Comparison of ENCODE assay signal across 10 cellular contexts in the genomic region with DNA sequence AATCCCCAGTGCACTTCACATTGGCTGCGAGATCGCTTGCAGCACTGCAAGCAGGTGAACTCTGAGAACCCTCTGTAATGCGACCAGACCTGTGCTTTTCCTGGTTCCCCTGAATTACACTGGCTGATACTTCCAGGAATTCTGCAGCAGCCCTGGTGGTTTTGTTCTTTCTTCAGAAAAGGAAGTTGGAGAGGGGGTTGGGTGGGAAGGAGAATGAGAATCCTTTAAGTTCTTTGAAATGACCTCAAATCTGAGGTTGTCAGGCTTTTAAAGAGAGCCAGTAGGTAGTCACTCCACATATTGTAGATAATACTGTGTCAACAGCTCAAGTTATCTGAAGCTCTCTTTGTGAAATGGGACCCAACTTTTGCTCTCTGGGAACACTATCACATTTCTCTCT.
DNase-seq lines count a peak whose midpoint lies in the region; ATAC-seq and TF ChIP-seq lines count a peak whose summit lies in the region.
"Had no signal": no experiment of that assay in that cellular context is flagged by ENCODE, and none has a peak within 500 bp of the region (broad histone marks: within the 10 kb centered on the region; RNA-seq: fewer than 3 reads in every experiment).

No MANE protein-coding gene starts in this region.

- no peak for ATAC-seq in natural killer cell treated with Interleukin-12 subunit alpha and Interleukin-12 subunit beta and Interleukin-15 and Interleukin-18, amount 100 ng/mL, for 72 hours
- ATAC-seq in natural killer cell = no peak
- no peak for ATAC-seq in activated CD8-positive, alpha-beta T cell treated with anti-CD3 and anti-CD28 coated beads, Interleukin-2, amount 10 ng/mL, durations not matched to agents 7 days and 5 days
- ATAC-seq in left lobe of liver = peak; percentile 20

- DNase-seq in natural killer cell treated with Interleukin-12 subunit alpha and Interleukin-12 subunit beta and Interleukin-15 and Interleukin-18, amount 100 ng/mL, for 72 hours (ENCODE audit: low spot score) = no peak
- no peak for DNase-seq in natural killer cell
- DNase-seq in activated CD8-positive, alpha-beta T cell treated with anti-CD3 and anti-CD28 coated beads, Interleukin-2, amount 10 ng/mL, durations not matched to agents 7 days and 5 days = peak; percentile 23
- DNase-seq in left lobe of liver (ENCODE audit: low spot score) = no peak
- no peak for DNase-seq in stimulated activated CD4-positive, alpha-beta T cell treated with anti-CD3 and anti-CD28 coated beads, Interleukin-4, amount 100 ng/mL, for 24 hours
- no peak for DNase-seq in 8988T
- DNase-seq in NCI-H345 treated with DMSO at 0.1 percent for 48 hours (lab: John Stamatoyannopoulos, UW; ENCODE audit: unreplicated experiment) = no peak
- DNase-seq: activated B cell treated with CpG ODN at 0.5 μM for 24 hours, Karpas-422 had no signal

- POLR2A ChIA-PET in activated CD8-positive, alpha-beta T cell treated with anti-CD3 and anti-CD28 coated beads, Interleukin-2, amount 10 ng/mL, durations not matched to agents 7 days and 5 days (lab: Charles Lee) = no interaction called here

- CTCF ChIA-PET in activated CD8-positive, alpha-beta T cell treated with anti-CD3 and anti-CD28 coated beads, Interleukin-2, amount 10 ng/mL, durations not matched to agents 7 days and 5 days (lab: Charles Lee) = interaction anchor here (1.3 kb wide), 1 partner anchor 14 kb away, joined by 3 read pairs; no protein-coding TSS in a partner anchor

- H3K27me3 Mint-ChIP-seq in natural killer cell treated with Interleukin-12 subunit alpha and Interleukin-12 subunit beta and Interleukin-15 and Interleukin-18, amount 100 ng/mL, for 72 hours = peaks cover 0 to 2% of the 10 kb centered on the region in 2 donors
- H3K27me3 Mint-ChIP-seq in natural killer cell (ENCODE audit: low read depth in 2 of 2) = peaks cover 2 to 7% of the 10 kb centered on the region in 2 donors
- no peaks in the 10 kb centered on the region for H3K27me3 Mint-ChIP-seq in activated CD8-positive, alpha-beta T cell treated with anti-CD3 and anti-CD28 coated beads, Interleukin-2, amount 10 ng/mL, durations not matched to agents 7 days and 5 days (ENCODE audit: low read depth)
- H3K27me3 Mint-ChIP-seq: activated B cell treated with CpG ODN at 0.5 μM for 24 hours; stimulated activated naive CD8-positive, alpha-beta T cell treated with anti-CD3 and anti-CD28 coated beads, Interleukin-15, Interleukin-2, amounts not matched to agents 100 ng/mL and 50 ng/mL, for 24 hours had no signal

- H3K27ac Mint-ChIP-seq in natural killer cell treated with Interleukin-12 subunit alpha and Interleukin-12 subunit beta and Interleukin-15 and Interleukin-18, amount 100 ng/mL, for 72 hours = peak overlapping the region; percentile 22 to 47
- no peak overlapping the region for H3K27ac Mint-ChIP-seq in natural killer cell
- peak overlapping the region; percentile 21 for H3K27ac Mint-ChIP-seq in activated CD8-positive, alpha-beta T cell treated with anti-CD3 and anti-CD28 coated beads, Interleukin-2, amount 10 ng/mL, durations not matched to agents 7 days and 5 days
- H3K27ac Mint-ChIP-seq: stimulated activated naive CD8-positive, alpha-beta T cell treated with anti-CD3 and anti-CD28 coated beads, Interleukin-15, Interleukin-2, amounts not matched to agents 100 ng/mL and 50 ng/mL, for 24 hours had no signal

- TF ChIP-seq CTCF in natural killer cell (IDR thresholded peaks at IDR 0.05) = no peak

- H3K36me3 Mint-ChIP-seq in natural killer cell treated with Interleukin-12 subunit alpha and Interleukin-12 subunit beta and Interleukin-15 and Interleukin-18, amount 100 ng/mL, for 72 hours = no peaks in the 10 kb centered on the region
- H3K36me3 Mint-ChIP-seq in natural killer cell = no peaks in the 10 kb centered on the region
- no peaks in the 10 kb centered on the region for H3K36me3 Mint-ChIP-seq in activated CD8-positive, alpha-beta T cell treated with anti-CD3 and anti-CD28 coated beads, Interleukin-2, amount 10 ng/mL, durations not matched to agents 7 days and 5 days (ENCODE audit: low read depth)

- no peak overlapping the region for H3K4me3 Mint-ChIP-seq in natural killer cell treated with Interleukin-12 subunit alpha and Interleukin-12 subunit beta and Interleukin-15 and Interleukin-18, amount 100 ng/mL, for 72 hours
- no peak overlapping the region for H3K4me3 Mint-ChIP-seq in natural killer cell
- peak overlapping the region; percentile 26 for H3K4me3 Mint-ChIP-seq in activated CD8-positive, alpha-beta T cell treated with anti-CD3 and anti-CD28 coated beads, Interleukin-2, amount 10 ng/mL, durations not matched to agents 7 days and 5 days
- H3K4me3 Mint-ChIP-seq: activated B cell treated with CpG ODN at 0.5 μM for 24 hours; stimulated activated naive CD8-positive, alpha-beta T cell treated with anti-CD3 and anti-CD28 coated beads, Interleukin-15, Interleukin-2, amounts not matched to agents 100 ng/mL and 50 ng/mL, for 24 hours had no signal

- peaks cover 12 to 15% of the 10 kb centered on the region in 2 donors for H3K4me1 Mint-ChIP-seq in natural killer cell treated with Interleukin-12 subunit alpha and Interleukin-12 subunit beta and Interleukin-15 and Interleukin-18, amount 100 ng/mL, for 72 hours (ENCODE audit: low read depth in 2 of 2)
- H3K4me1 Mint-ChIP-seq in natural killer cell = no peaks in the 10 kb centered on the region
- peaks cover 30% of the 10 kb centered on the region for H3K4me1 Mint-ChIP-seq in activated CD8-positive, alpha-beta T cell treated with anti-CD3 and anti-CD28 coated beads, Interleukin-2, amount 10 ng/mL, durations not matched to agents 7 days and 5 days (ENCODE audit: low read depth)

- intact Hi-C loops in natural killer cell (cut with micrococcal nuclease) = no loop called here

- H3K9me3 Mint-ChIP-seq in natural killer cell treated with Interleukin-12 subunit alpha and Interleukin-12 subunit beta and Interleukin-15 and Interleukin-18, amount 100 ng/mL, for 72 hours = no peaks in the 10 kb centered on the region
- H3K9me3 Mint-ChIP-seq in natural killer cell = no peaks in the 10 kb centered on the region
- no peaks in the 10 kb centered on the region for H3K9me3 Mint-ChIP-seq in activated CD8-positive, alpha-beta T cell treated with anti-CD3 and anti-CD28 coated beads, Interleukin-2, amount 10 ng/mL, durations not matched to agents 7 days and 5 days (ENCODE audit: insufficient read depth)
- H3K9me3 Mint-ChIP-seq: activated B cell treated with CpG ODN at 0.5 μM for 24 hours; stimulated activated naive CD8-positive, alpha-beta T cell treated with anti-CD3 and anti-CD28 coated beads, Interleukin-15, Interleukin-2, amounts not matched to agents 100 ng/mL and 50 ng/mL, for 24 hours had no signal

Comparison
In these comparisons a context has a peak if more than half of its experiments do, and no peak if none do; other contexts are left out.
1. H3K27ac Mint-ChIP-seq: peak in natural killer cell treated with Interleukin-12 subunit alpha and Interleukin-12 subunit beta and Interleukin-15 and Interleukin-18, amount 100 ng/mL, for 72 hours (2 of 2) and activated CD8-positive, alpha-beta T cell treated with anti-CD3 and anti-CD28 coated beads, Interleukin-2, amount 10 ng/mL, durations not matched to agents 7 days and 5 days (single experiment); none in natural killer cell (0 of 2).